In genomic region chr9:131442351-131442750, GRCh38 we compare ENCODE assay signal across 27 cellular contexts. TPM values are rescaled to one million over a fixed set of nuclear protein-coding genes. Genes with fewer than 3 reads are reported as not detected.
A peak's percentile ranks its signal among the peaks of the same experiment; 100 is the strongest.
DNase-seq lines count a peak whose midpoint lies in the region; ATAC-seq and TF ChIP-seq lines count a peak whose summit lies in the region.
"Had no signal": no experiment of that assay in that cellular context is flagged by ENCODE, and none has a peak within 500 bp of the region (broad histone marks: within the 10 kb centered on the region; RNA-seq: fewer than 3 reads in every experiment).

No MANE protein-coding gene starts in this region.

- intact Hi-C loops in adrenal gland (cut with DNase I) (no loop called here), A673 (cut with micrococcal nuclease; ENCODE audit: unreplicated experiment) (no loop called here), mammary epithelial cell (cut with micrococcal nuclease) (no loop called here)

- CTCF ChIA-PET in activated CD8-positive, alpha-beta memory T cell treated with anti-CD3 and anti-CD28 coated beads, Interleukin-2, amount 10 ng/mL, durations not matched to agents 7 days and 5 days (lab: Charles Lee), result no interaction called here
- CTCF ChIA-PET in A673 (lab: Charles Lee), result interaction anchor here (0.6 kb wide), 1 partner anchor 36 kb away, joined by 3 read pairs; no protein-coding TSS in a partner anchor
- CTCF ChIA-PET in mammary epithelial cell (lab: Charles Lee; ENCODE audit: low non-redundant PET), result no interaction called here

- in situ Hi-C loops in mammary epithelial cell (cut with MboI; ENCODE audit: low sequenced_read_pairs in 2 of 2), result no loop called here

- no peaks in the 10 kb centered on the region for H3K9me3 ChIP-seq in adrenal gland (replicated peaks in 1 of 3)
- H3K9me3 ChIP-seq in A673 (ENCODE audit: low read depth, low read length, poor library complexity, severe bottlenecking), result no peaks in the 10 kb centered on the region
- H3K9me3 ChIP-seq in mammary epithelial cell (replicated peaks; ENCODE audit: insufficient read depth, low read length), result no peaks in the 10 kb centered on the region
- H3K9me3 ChIP-seq: lower lobe of right lung, right atrium auricular region, SJCRH30, tibial artery had no signal

- TF ChIP-seq POLR2A in adrenal gland (IDR thresholded peaks at IDR 0.05), result no peak

- H3K9ac ChIP-seq in mammary epithelial cell (ENCODE audit: insufficient read depth, low read length), result no peak overlapping the region
- H3K9ac ChIP-seq: parathyroid adenoma had no signal

- peaks cover 17% of the 10 kb centered on the region for H3K4me1 Mint-ChIP-seq in activated CD8-positive, alpha-beta memory T cell treated with anti-CD3 and anti-CD28 coated beads, Interleukin-2, amount 10 ng/mL, durations not matched to agents 7 days and 5 days
- H3K4me1 Mint-ChIP-seq in naive thymus-derived CD8-positive, alpha-beta T cell, result peaks cover 10 to 32% (median 22%) of the 10 kb centered on the region in 4 donors
- H3K4me1 Mint-ChIP-seq in stimulated activated effector memory CD8-positive, alpha-beta T cell treated with anti-CD3 and anti-CD28 coated beads, Interleukin-12 subunit alpha, Interleukin-12 subunit beta, amount 100 ng/mL, for 72 hours, result peaks cover 49% of the 10 kb centered on the region

- POLR2A ChIA-PET in naive thymus-derived CD8-positive, alpha-beta T cell (lab: Charles Lee), result no interaction called here
- POLR2A ChIA-PET in A673 (lab: Charles Lee; ENCODE audit: low non-redundant PET), result no interaction called here

- no peaks in the 10 kb centered on the region for H3K27me3 Mint-ChIP-seq in activated CD8-positive, alpha-beta memory T cell treated with anti-CD3 and anti-CD28 coated beads, Interleukin-2, amount 10 ng/mL, durations not matched to agents 7 days and 5 days
- no peaks in the 10 kb centered on the region for H3K27me3 Mint-ChIP-seq in naive thymus-derived CD8-positive, alpha-beta T cell
- H3K27me3 Mint-ChIP-seq: activated naive CD8-positive, alpha-beta T cell; activated T-helper 17 cell treated with anti-CD3 and anti-CD28 coated beads, Interleukin-2, amount 50 U/mL, for 72 hours had no signal

- H3K36me3 ChIP-seq in adrenal gland (replicated peaks in 1 of 2), result peaks cover 0 to 88% of the 10 kb centered on the region in 2 donors
- H3K36me3 ChIP-seq in A673 (ENCODE audit: insufficient read depth, low read length, poor library complexity, severe bottlenecking), result peaks cover 92% of the 10 kb centered on the region
- H3K36me3 ChIP-seq in mammary epithelial cell (ENCODE audit: insufficient read depth, low read length), result peaks cover 49% of the 10 kb centered on the region

- H3K27ac ChIP-seq in adrenal gland (peak overlapping the region in 3 of 5 donors; percentile 30 to 72 (median 37)), A673 (ENCODE audit: low read depth, low read length, poor library complexity, severe bottlenecking) (no peak overlapping the region), mammary epithelial cell (ENCODE audit: insufficient read depth, low read depth, low read length) (no peak overlapping the region)
- H3K27ac ChIP-seq: lower lobe of right lung, parathyroid adenoma, right atrium auricular region, SJCRH30, tibial artery, VCaP had no signal

- no peaks in the 10 kb centered on the region for H3K9me3 Mint-ChIP-seq in activated CD8-positive, alpha-beta memory T cell treated with anti-CD3 and anti-CD28 coated beads, Interleukin-2, amount 10 ng/mL, durations not matched to agents 7 days and 5 days (ENCODE audit: low read depth)
- H3K9me3 Mint-ChIP-seq in naive thymus-derived CD8-positive, alpha-beta T cell, result no peaks in the 10 kb centered on the region
- no peaks in the 10 kb centered on the region for H3K9me3 Mint-ChIP-seq in stimulated activated effector memory CD8-positive, alpha-beta T cell treated with anti-CD3 and anti-CD28 coated beads, Interleukin-12 subunit alpha, Interleukin-12 subunit beta, amount 100 ng/mL, for 72 hours
- H3K9me3 Mint-ChIP-seq: activated T-helper 17 cell treated with anti-CD3 and anti-CD28 coated beads, Interleukin-2, amount 50 U/mL, for 72 hours; neural crest cell had no signal

- no peak for ATAC-seq in activated CD8-positive, alpha-beta memory T cell treated with anti-CD3 and anti-CD28 coated beads, Interleukin-2, amount 10 ng/mL, durations not matched to agents 7 days and 5 days
- ATAC-seq in naive thymus-derived CD8-positive, alpha-beta T cell, result no peak
- ATAC-seq in stimulated activated effector memory CD8-positive, alpha-beta T cell treated with anti-CD3 and anti-CD28 coated beads, Interleukin-12 subunit alpha, Interleukin-12 subunit beta, amount 100 ng/mL, for 72 hours, result no peak
- ATAC-seq: activated T-helper 17 cell treated with anti-CD3 and anti-CD28 coated beads, Interleukin-2, amount 50 U/mL, for 72 hours; K562 had no signal

- dilution Hi-C loops in mammary epithelial cell (cut with HindIII; ENCODE audit: low sequenced_read_pairs), result loop anchor here (25.0 kb wide), 1 partner anchor 305 kb away; the partner anchor contains the start of gene NUP214

- WGBS in adrenal gland, 4 donors, result 46 to 67% (median 54%) methylated on average over 10 of the region's 10 CpGs
- WGBS in mammary epithelial cell (ENCODE audit: low coverage, missing lambda C conversion rate), result 78% methylated on average over 10 of the region's 10 CpGs

- no peaks in the 10 kb centered on the region for H3K27me3 ChIP-seq in adrenal gland
- H3K27me3 ChIP-seq in A673 (replicated peaks; ENCODE audit: insufficient read depth, low read depth, low read length, poor library complexity), result no peaks in the 10 kb centered on the region
- H3K27me3 ChIP-seq in mammary epithelial cell (ENCODE audit: insufficient read depth, low read length), result no peaks in the 10 kb centered on the region
- H3K27me3 ChIP-seq: right atrium auricular region, SJCRH30, tibial artery had no signal

- H3K4me3 ChIP-seq in adrenal gland (no peak overlapping the region), A673 (ENCODE audit: low read depth, low read length, poor library complexity, severe bottlenecking) (no peak overlapping the region), mammary epithelial cell (replicated peaks in 1 of 3; ENCODE audit: insufficient read depth in 1 of 3, low read depth in 2 of 3, low read length in 3 of 3) (no peak overlapping the region)
- H3K4me3 ChIP-seq: K562, lower lobe of right lung, right atrium auricular region, SJCRH30, tibial artery had no signal

- H3K36me3 Mint-ChIP-seq in activated CD8-positive, alpha-beta memory T cell treated with anti-CD3 and anti-CD28 coated beads, Interleukin-2, amount 10 ng/mL, durations not matched to agents 7 days and 5 days, result peaks cover 60% of the 10 kb centered on the region
- H3K36me3 Mint-ChIP-seq in naive thymus-derived CD8-positive, alpha-beta T cell, result peaks cover 7 to 100% (median 9%) of the 10 kb centered on the region in 3 donors
- H3K36me3 Mint-ChIP-seq in stimulated activated effector memory CD8-positive, alpha-beta T cell treated with anti-CD3 and anti-CD28 coated beads, Interleukin-12 subunit alpha, Interleukin-12 subunit beta, amount 100 ng/mL, for 72 hours, result peaks cover 100% of the 10 kb centered on the region

- BruUV-seq in A673 (replicated peaks; lab: Mats Ljungman, UMichigan), result no TSS peak
- BruUV-seq in mammary epithelial cell (replicated peaks; lab: Mats Ljungman, UMichigan), result no TSS peak

- TF ChIP-seq CTCF in adrenal gland (IDR thresholded peaks at IDR 0.05) (no peak), A673 (conservative IDR thresholded peaks at IDR 0.05; ENCODE audit: low read depth, low read length) (no peak), mammary epithelial cell (conservative IDR thresholded peaks at IDR 0.05 in 1 of 2, IDR thresholded peaks at IDR 0.05 in 1 of 2; ENCODE audit: extremely low read depth in 1 of 2, insufficient read depth in 1 of 2, low read depth in 1 of 2, low read length in 2 of 2) (no peak)

- H3K4me3 Mint-ChIP-seq in activated CD8-positive, alpha-beta memory T cell treated with anti-CD3 and anti-CD28 coated beads, Interleukin-2, amount 10 ng/mL, durations not matched to agents 7 days and 5 days, result no peak overlapping the region
- no peak overlapping the region for H3K4me3 Mint-ChIP-seq in naive thymus-derived CD8-positive, alpha-beta T cell
- no peak overlapping the region for H3K4me3 Mint-ChIP-seq in stimulated activated effector memory CD8-positive, alpha-beta T cell treated with anti-CD3 and anti-CD28 coated beads, Interleukin-12 subunit alpha, Interleukin-12 subunit beta, amount 100 ng/mL, for 72 hours
- H3K4me3 Mint-ChIP-seq: activated naive CD8-positive, alpha-beta T cell; activated T-helper 17 cell treated with anti-CD3 and anti-CD28 coated beads, Interleukin-2, amount 50 U/mL, for 72 hours; neural crest cell had no signal

- H3K4me1 ChIP-seq in adrenal gland (replicated peaks in 1 of 2), result peaks cover 0 to 11% of the 10 kb centered on the region in 2 donors
- H3K4me1 ChIP-seq in A673 (ENCODE audit: insufficient read depth, low read length, poor library complexity, severe bottlenecking), result no peaks in the 10 kb centered on the region
- H3K4me1 ChIP-seq in mammary epithelial cell (ENCODE audit: insufficient read depth, low read length), result no peaks in the 10 kb centered on the region
- H3K4me1 ChIP-seq: lower lobe of right lung, parathyroid adenoma, right atrium auricular region, SJCRH30 had no signal

- DNase-seq in activated CD8-positive, alpha-beta memory T cell treated with anti-CD3 and anti-CD28 coated beads, Interleukin-2, amount 10 ng/mL, durations not matched to agents 7 days and 5 days, result no peak
- DNase-seq in activated CD8-positive, alpha-beta memory T cell treated with anti-CD3 and anti-CD28 coated beads, Interleukin-2, amount 50 U/mL, for 4 hours, result no peak
- DNase-seq in adrenal gland, result peak in 6 of 7 donors; percentile 37 to 74 (median 56)
- DNase-seq in naive thymus-derived CD8-positive, alpha-beta T cell, result no peak
- no peak for DNase-seq in stimulated activated effector memory CD8-positive, alpha-beta T cell treated with anti-CD3 and anti-CD28 coated beads, Interleukin-12 subunit alpha, Interleukin-12 subunit beta, amount 100 ng/mL, for 72 hours (ENCODE audit: low spot score in 2 of 2)
- DNase-seq in A673 (ENCODE audit: low spot score), result no peak
- no peak for DNase-seq in NOMO-1 treated with DMSO at 0.1 percent for 48 hours (lab: John Stamatoyannopoulos, UW; ENCODE audit: unreplicated experiment)
- no peak for DNase-seq in mammary epithelial cell
- DNase-seq: activated CD4-positive, alpha-beta T cell treated with anti-CD3 and anti-CD28 coated beads, Interleukin-2, amount 50 U/mL, for 1 hour; activated CD8-positive, alpha-beta memory T cell treated with anti-CD3 and anti-CD28 coated beads, Interleukin-2, amount 50 U/mL, for 48 hours; AML-193; anterior cingulate cortex; kidney glomerular epithelial cell; lower lobe of right lung; NCI-H1048; NCI-H446; NCI-H748 treated with DMSO at 0.1 percent for 48 hours; SJCRH30; T1000 had no signal

- H3K27ac Mint-ChIP-seq in activated CD8-positive, alpha-beta memory T cell treated with anti-CD3 and anti-CD28 coated beads, Interleukin-2, amount 10 ng/mL, durations not matched to agents 7 days and 5 days, result peak overlapping the region; percentile 16
- peak overlapping the region in 6 of 10 donors; percentile 20 to 65 (median 31) for H3K27ac Mint-ChIP-seq in naive thymus-derived CD8-positive, alpha-beta T cell
- peak overlapping the region; percentile 60 for H3K27ac Mint-ChIP-seq in stimulated activated effector memory CD8-positive, alpha-beta T cell treated with anti-CD3 and anti-CD28 coated beads, Interleukin-12 subunit alpha, Interleukin-12 subunit beta, amount 100 ng/mL, for 72 hours
- H3K27ac Mint-ChIP-seq: activated naive CD8-positive, alpha-beta T cell had no signal

- H3K79me2 ChIP-seq in mammary epithelial cell (ENCODE audit: insufficient read depth, low read length), result peaks cover 60% of the 10 kb centered on the region
- H3K79me2 ChIP-seq: parathyroid adenoma had no signal

- H3K4me2 ChIP-seq in mammary epithelial cell (ENCODE audit: insufficient read depth, low read depth, low read length), result no peak overlapping the region

- no peaks in the 10 kb centered on the region for H4K20me1 ChIP-seq in mammary epithelial cell (ENCODE audit: insufficient read depth, low read length)

- no peak overlapping the region for H2AFZ ChIP-seq in mammary epithelial cell (ENCODE audit: low read depth, low read length)
- H2AFZ ChIP-seq: parathyroid adenoma had no signal

RNA-seq across cellular contexts. Expression of gene PRRC2B, which starts 48.5 kb away (rescaled TPM):
- 100 to 1,000 TPM; 242 to 293 TPM for total RNA-seq in activated CD8-positive, alpha-beta memory T cell treated with anti-CD3 and anti-CD28 coated beads, Interleukin-2, amount 10 ng/mL, durations not matched to agents 7 days and 5 days
- total RNA-seq in adrenal gland (100 to 1,000 TPM; 109 to 255 (median 161) TPM), A673 (2021) (317 and 318 TPM in 2 replicates), mammary epithelial cell (100 to 1,000 TPM in 1 of 2 donors, 10 to 100 TPM in 1; 84.0 to 170 TPM)
- polyA plus RNA-seq in adrenal gland (100 to 1,000 TPM in 1 of 3 donors, 10 to 100 TPM in 2; 56.9 to 141 (median 98.1) TPM), mammary epithelial cell (26.5 TPM)
- 100 to 1,000 TPM; 383 to 386 TPM for total RNA-seq in naive thymus-derived CD8-positive, alpha-beta T cell
- polyA plus RNA-seq in naive thymus-derived CD8-positive, alpha-beta T cell, result 10 to 100 TPM; 13.4 to 56.3 (median 27.9) TPM
- polyA minus RNA-seq in mammary epithelial cell, result 206 TPM

Comparison
In these comparisons a context has a peak if more than half of its experiments do, and no peak if none do; other contexts are left out.
1. DNase-seq: peak in adrenal gland (6 of 7); none in activated CD8-positive, alpha-beta memory T cell treated with anti-CD3 and anti-CD28 coated beads, Interleukin-2, amount 10 ng/mL, durations not matched to agents 7 days and 5 days (single experiment), activated CD8-positive, alpha-beta memory T cell treated with anti-CD3 and anti-CD28 coated beads, Interleukin-2, amount 50 U/mL, for 4 hours (single experiment), naive thymus-derived CD8-positive, alpha-beta T cell (0 of 10), stimulated activated effector memory CD8-positive, alpha-beta T cell treated with anti-CD3 and anti-CD28 coated beads, Interleukin-12 subunit alpha, Interleukin-12 subunit beta, amount 100 ng/mL, for 72 hours (0 of 2), A673 (single experiment), NOMO-1 treated with DMSO at 0.1 percent for 48 hours (single experiment) and mammary epithelial cell (single experiment).
2. H3K27ac ChIP-seq: peak in adrenal gland (3 of 5); none in A673 (single experiment) and mammary epithelial cell (single experiment).
3. Peak in every context shown above with its lines, with median percentiles within 50 percentile points of each other: H3K27ac Mint-ChIP-seq.